Comparison of ENCODE assay signal across 1 cellular context in the genomic region with DNA sequence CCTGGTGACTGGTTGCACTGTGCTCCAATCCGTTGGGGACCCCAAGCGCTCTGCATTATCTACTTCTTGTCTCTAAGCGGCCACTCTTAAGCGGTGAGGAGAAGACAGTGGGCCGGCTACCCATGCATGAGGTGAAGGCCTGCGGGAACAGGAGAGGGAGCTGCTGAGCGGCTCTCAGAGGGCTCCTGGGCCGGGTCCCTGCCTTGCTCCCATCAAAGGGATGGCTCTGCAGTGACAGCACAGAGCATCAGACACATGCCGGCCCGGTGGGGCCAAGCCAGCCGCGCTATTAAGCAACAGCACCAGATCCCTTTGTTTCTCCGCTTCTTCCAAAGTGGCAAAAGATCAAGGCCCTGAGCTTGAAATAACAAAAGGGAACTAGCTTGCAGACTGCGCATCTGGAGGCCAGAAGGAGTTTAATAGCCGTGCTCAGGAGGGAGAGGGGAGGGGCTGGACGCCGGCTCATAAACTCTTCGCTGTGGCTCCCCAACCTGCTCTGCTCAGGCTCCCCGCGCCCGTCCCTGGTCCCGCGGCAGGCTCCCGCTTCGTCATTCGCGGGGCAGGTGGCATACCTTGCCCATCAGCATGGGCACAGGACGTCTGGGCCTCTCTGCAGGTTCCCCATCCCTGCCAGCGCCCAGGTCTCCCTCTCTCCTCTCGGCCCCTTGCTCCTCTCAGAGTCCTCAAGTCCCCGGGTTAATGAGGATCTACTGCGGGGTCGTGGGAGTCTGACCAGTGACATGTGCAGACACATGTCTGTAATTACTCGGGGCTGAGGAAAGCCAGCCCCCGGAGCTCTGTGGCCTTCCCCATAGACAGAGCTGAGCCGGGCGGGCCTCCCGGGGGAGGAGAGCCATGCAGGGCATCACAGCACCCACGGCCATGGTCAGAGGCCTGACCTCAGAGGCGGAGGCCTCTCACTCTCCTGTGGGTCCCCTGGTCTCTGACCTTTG.
TF ChIP-seq lines count a peak whose summit lies in the region.

No MANE protein-coding gene starts in this region.

TF ChIP-seq in HepG2, 621 proteins besides CTCF, POLR2A, EP300 and RAD21 (continued from another document):
- TF ChIP-seq, protein P1, sequence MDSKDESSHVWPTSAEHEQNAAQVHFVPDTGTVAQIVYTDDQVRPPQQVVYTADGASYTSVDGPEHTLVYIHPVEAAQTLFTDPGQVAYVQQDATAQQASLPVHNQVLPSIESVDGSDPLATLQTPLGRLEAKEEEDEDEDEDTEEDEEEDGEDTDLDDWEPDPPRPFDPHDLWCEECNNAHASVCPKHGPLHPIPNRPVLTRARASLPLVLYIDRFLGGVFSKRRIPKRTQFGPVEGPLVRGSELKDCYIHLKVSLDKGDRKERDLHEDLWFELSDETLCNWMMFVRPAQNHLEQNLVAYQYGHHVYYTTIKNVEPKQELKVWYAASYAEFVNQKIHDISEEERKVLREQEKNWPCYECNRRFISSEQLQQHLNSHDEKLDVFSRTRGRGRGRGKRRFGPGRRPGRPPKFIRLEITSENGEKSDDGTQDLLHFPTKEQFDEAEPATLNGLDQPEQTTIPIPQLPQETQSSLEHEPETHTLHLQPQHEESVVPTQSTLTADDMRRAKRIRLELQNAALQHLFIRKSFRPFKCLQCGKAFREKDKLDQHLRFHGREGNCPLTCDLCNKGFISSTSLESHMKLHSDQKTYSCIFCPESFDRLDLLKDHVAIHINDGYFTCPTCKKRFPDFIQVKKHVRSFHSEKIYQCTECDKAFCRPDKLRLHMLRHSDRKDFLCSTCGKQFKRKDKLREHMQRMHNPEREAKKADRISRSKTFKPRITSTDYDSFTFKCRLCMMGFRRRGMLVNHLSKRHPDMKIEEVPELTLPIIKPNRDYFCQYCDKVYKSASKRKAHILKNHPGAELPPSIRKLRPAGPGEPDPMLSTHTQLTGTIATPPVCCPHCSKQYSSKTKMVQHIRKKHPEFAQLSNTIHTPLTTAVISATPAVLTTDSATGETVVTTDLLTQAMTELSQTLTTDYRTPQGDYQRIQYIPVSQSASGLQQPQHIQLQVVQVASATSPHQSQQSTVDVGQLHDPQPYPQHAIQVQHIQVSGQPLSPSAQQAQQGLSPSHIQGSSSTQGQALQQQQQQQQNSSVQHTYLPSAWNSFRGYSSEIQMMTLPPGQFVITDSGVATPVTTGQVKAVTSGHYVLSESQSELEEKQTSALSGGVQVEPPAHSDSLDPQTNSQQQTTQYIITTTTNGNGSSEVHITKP (CRISPR knock-in tag; IDR thresholded peaks at IDR 0.05; ENCODE audit: low read depth), result no peak
TF ChIP-seq in HepG2: peak in this region for 137.
